In the genomic region with DNA sequence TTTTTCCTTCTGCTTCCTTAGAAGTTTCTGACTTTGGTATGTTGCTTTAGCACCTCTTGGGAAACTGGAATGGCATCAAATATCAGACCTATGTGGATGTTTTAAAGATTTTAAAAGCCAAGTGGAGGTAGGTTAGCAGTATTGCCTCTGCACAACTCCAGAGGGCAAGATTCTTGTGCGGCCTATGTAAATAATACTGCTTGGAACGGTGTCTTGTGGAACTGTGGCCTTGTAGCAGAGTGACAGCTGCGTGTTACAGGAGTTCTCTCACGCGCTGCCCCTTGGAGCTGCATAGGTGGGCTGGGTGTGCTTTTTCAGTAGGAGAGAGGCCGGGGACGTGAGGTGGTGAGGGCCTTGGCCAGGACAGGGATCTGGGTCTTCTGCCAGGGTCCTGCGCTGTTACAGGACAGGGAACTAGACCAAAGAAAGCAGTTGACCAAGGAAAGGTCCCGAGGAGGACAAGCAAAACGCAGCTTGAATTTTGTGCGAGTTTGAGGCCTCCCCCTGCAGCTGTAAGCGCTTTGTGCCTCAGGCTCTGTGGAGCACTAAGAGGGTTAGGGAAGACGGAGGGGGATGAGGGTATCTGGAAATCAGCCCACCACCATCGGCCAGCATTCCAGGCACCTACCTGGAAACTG, we compare ENCODE assay signal across 1 cellular context.
A peak's percentile ranks its signal among the peaks of the same experiment; 100 is the strongest.
TF ChIP-seq lines count a peak whose summit lies in the region.

No MANE protein-coding gene starts in this region.

TF ChIP-seq in HepG2, 621 proteins besides CTCF, POLR2A, EP300 and RAD21 (continued from another document):
- TF ChIP-seq FOXP1 (IDR thresholded peaks at IDR 0.05) (no peak), FOXP1 (CRISPR knock-in tag; IDR thresholded peaks at IDR 0.05) (no peak), POLR2AphosphoS5 (IDR thresholded peaks at IDR 0.05; ENCODE audit: low read depth, low read length) (0 out of 2 replicates have a peak, but pooled peaks have one; percentile 15), NFKB2 (CRISPR knock-in tag; IDR thresholded peaks at IDR 0.05; ENCODE audit: borderline replicate concordance) (peak; percentile 31; the same call in 1 of the 2 replicates)
TF ChIP-seq in HepG2: peak in this region for 66.
